20 cellular contexts compared by ENCODE assay signal in the genomic region with DNA sequence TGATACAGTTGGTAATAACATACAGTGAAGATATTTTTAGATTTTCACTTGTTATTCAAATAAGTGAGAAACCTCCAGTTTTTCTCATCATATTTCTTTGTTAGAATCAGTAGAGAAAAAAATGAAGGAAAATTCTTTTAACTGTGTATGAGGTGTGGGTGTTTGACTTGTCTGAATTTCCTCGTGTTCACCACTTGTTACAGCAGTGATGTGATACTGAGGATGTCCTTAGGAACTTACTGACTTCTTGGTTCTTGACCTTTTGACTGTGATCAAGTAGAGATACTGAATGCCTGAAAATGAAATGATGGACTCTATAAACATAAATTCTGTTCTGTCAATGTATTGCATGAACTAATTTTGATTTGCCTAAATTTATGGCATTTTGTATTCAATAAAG.
"Had no signal": no experiment of that assay in that cellular context is flagged by ENCODE, and none has a peak within 500 bp of the region (broad histone marks: within the 10 kb centered on the region; RNA-seq: fewer than 3 reads in every experiment).

No MANE protein-coding gene starts in this region.

- H3K27me3 ChIP-seq: neutrophil, right atrium auricular region, tibial nerve, uterus had no signal

- H3K27ac ChIP-seq: left ventricle myocardium inferior, neutrophil, right atrium auricular region, tibial nerve, uterus, WERI-Rb-1 had no signal

- DNase-seq: activated CD4-positive, alpha-beta memory T cell treated with anti-CD3 and anti-CD28 coated beads, Interleukin-2, amount 10 ng/mL, durations not matched to agents 7 days and 5 days; activated CD4-positive, alpha-beta T cell treated with anti-CD3 and anti-CD28 coated beads for 4 hours; activated effector memory CD4-positive, alpha-beta T cell treated with Interleukin-2 at 50 U/mL for 16 hours; activated naive CD4-positive, alpha-beta T cell treated with anti-CD3 and anti-CD28 coated beads, Interleukin-2, amount 50 U/mL, for 16 hours; activated T-cell treated with anti-CD3 and anti-CD28 coated beads, Interleukin-2, amount 50 U/mL, for 24 hours; hypothalamus; kidney; left ventricle myocardium inferior; mucosa of descending colon; naive thymus-derived CD4-positive, alpha-beta T cell; stimulated activated CD4-positive, alpha-beta T cell treated with anti-CD3 and anti-CD28 coated beads, Interleukin-15, amount 100 ng/mL, for 24 hours; stimulated activated CD4-positive, alpha-beta T cell treated with anti-CD3 and anti-CD28 coated beads, Interleukin-4, amount 100 ng/mL, for 24 hours; stimulated activated naive CD4-positive, alpha-beta T cell; substantia nigra; uterus; WERI-Rb-1 had no signal

- H3K9me3 ChIP-seq: left ventricle myocardium inferior, mucosa of descending colon, neutrophil, right atrium auricular region, tibial nerve, uterus had no signal

- H3K4me3 ChIP-seq: left ventricle myocardium inferior, mucosa of descending colon, right atrium auricular region, tibial nerve, uterus had no signal

- ATAC-seq: esophagus mucosa; mucosa of descending colon; naive thymus-derived CD4-positive, alpha-beta T cell had no signal

- H3K36me3 ChIP-seq: left ventricle myocardium inferior, neutrophil, right atrium auricular region, tibial nerve, uterus had no signal

- H3K4me1 ChIP-seq: uterus had no signal
